ENCODE assay signal across 19 cellular contexts in genomic region chr1:6802893-6803292, GRCh38.
"Had no signal": no experiment of that assay in that cellular context is flagged by ENCODE, and none has a peak within 500 bp of the region (broad histone marks: within the 10 kb centered on the region; RNA-seq: fewer than 3 reads in every experiment).

No MANE protein-coding gene starts in this region.

- H3K27ac Mint-ChIP-seq: activated CD4-positive, alpha-beta T cell treated with anti-CD3 and anti-CD28 coated beads, Interleukin-2, amount 10 ng/mL, durations not matched to agents 7 days and 5 days; activated CD8-positive, alpha-beta T cell treated with anti-CD3 and anti-CD28 coated beads, Interleukin-2, amount 10 ng/mL, durations not matched to agents 7 days and 5 days; activated naive CD4-positive, alpha-beta T cell treated with anti-CD3 and anti-CD28 coated beads, Interleukin-2, amount 50 U/mL, for 24 hours; activated T-helper 1 cell treated with anti-CD3 and anti-CD28 coated beads, Interleukin-12 subunit alpha, Interleukin-12 subunit beta, Interleukin-2, Interleukin-4 antibody, amounts not matched to agents 30 ng/mL and 10 ng/mL and 1 ng/mL, durations not matched to agents 14 hours and 24 hours and 36 hours; memory B cell had no signal

- H3K4me3 Mint-ChIP-seq: activated CD4-positive, alpha-beta T cell treated with anti-CD3 and anti-CD28 coated beads, Interleukin-2, amount 10 ng/mL, durations not matched to agents 7 days and 5 days; activated CD8-positive, alpha-beta T cell treated with anti-CD3 and anti-CD28 coated beads, Interleukin-2, amount 10 ng/mL, durations not matched to agents 7 days and 5 days; activated naive CD4-positive, alpha-beta T cell treated with anti-CD3 and anti-CD28 coated beads, Interleukin-2, amount 50 U/mL, for 24 hours; activated T-helper 1 cell treated with anti-CD3 and anti-CD28 coated beads, Interleukin-12 subunit alpha, Interleukin-12 subunit beta, Interleukin-2, Interleukin-4 antibody, amounts not matched to agents 30 ng/mL and 10 ng/mL and 1 ng/mL, durations not matched to agents 14 hours and 24 hours and 36 hours; immature natural killer cell; memory B cell; neural crest cell had no signal

- H3K36me3 Mint-ChIP-seq: immature natural killer cell had no signal

- H3K9me3 Mint-ChIP-seq: activated CD4-positive, alpha-beta T cell treated with anti-CD3 and anti-CD28 coated beads, Interleukin-2, amount 10 ng/mL, durations not matched to agents 7 days and 5 days; activated naive CD4-positive, alpha-beta T cell treated with anti-CD3 and anti-CD28 coated beads, Interleukin-2, amount 50 U/mL, for 24 hours; activated T-helper 1 cell treated with anti-CD3 and anti-CD28 coated beads, Interleukin-12 subunit alpha, Interleukin-12 subunit beta, Interleukin-2, Interleukin-4 antibody, amounts not matched to agents 30 ng/mL and 10 ng/mL and 1 ng/mL, durations not matched to agents 14 hours and 24 hours and 36 hours; immature natural killer cell; memory B cell; neural crest cell had no signal

- H3K36me3 ChIP-seq: tibial nerve had no signal

- H3K27ac ChIP-seq: hepatocyte, tibial nerve had no signal

- H3K27me3 ChIP-seq: hepatocyte, tibial nerve had no signal

- DNase-seq: activated CD4-positive, alpha-beta T cell treated with anti-CD3 and anti-CD28 coated beads, Interleukin-2, amount 10 ng/mL, durations not matched to agents 7 days and 5 days; activated CD4-positive, CD25-positive, alpha-beta regulatory T cell treated with anti-CD3 and anti-CD28 coated beads, Interleukin-2, amount 50 U/mL, for 72 hours; activated CD8-positive, alpha-beta T cell treated with anti-CD3 and anti-CD28 coated beads, Interleukin-2, amount 10 ng/mL, durations not matched to agents 7 days and 5 days; activated gamma-delta T cell treated with Interleukin-2 at 50 U/mL for 16 hours; erythroblast; immature natural killer cell; kidney glomerular epithelial cell; left ventricle myocardium superior; SK-N-SH; stimulated activated CD4-positive, alpha-beta T cell treated with anti-CD3 and anti-CD28 coated beads, Interleukin-4, amount 100 ng/mL, for 4 hours; stimulated activated naive CD8-positive, alpha-beta T cell treated with anti-CD3 and anti-CD28 coated beads, Interleukin-15, Interleukin-2, amounts not matched to agents 100 U/mL and 50 U/mL, for 24 hours; substantia nigra; T-helper 2 cell had no signal

- ATAC-seq: activated CD8-positive, alpha-beta T cell treated with anti-CD3 and anti-CD28 coated beads, Interleukin-2, amount 10 ng/mL, durations not matched to agents 7 days and 5 days; stimulated activated naive CD8-positive, alpha-beta T cell treated with anti-CD3 and anti-CD28 coated beads, Interleukin-15, Interleukin-2, amounts not matched to agents 100 U/mL and 50 U/mL, for 24 hours had no signal

- H3K9me3 ChIP-seq: SK-N-SH, tibial nerve had no signal

- H3K4me3 ChIP-seq: hepatocyte, tibial nerve had no signal

- H3K27me3 Mint-ChIP-seq: activated CD4-positive, alpha-beta T cell treated with anti-CD3 and anti-CD28 coated beads, Interleukin-2, amount 10 ng/mL, durations not matched to agents 7 days and 5 days; activated naive CD4-positive, alpha-beta T cell treated with anti-CD3 and anti-CD28 coated beads, Interleukin-2, amount 50 U/mL, for 24 hours; memory B cell had no signal
